Comparison of ENCODE assay signal across 7 cellular contexts in genomic region chr20:57596998-57597939, GRCh38. TPM values are rescaled to one million over a fixed set of nuclear protein-coding genes. Genes with fewer than 3 reads are reported as not detected.
DNase-seq lines count a peak whose midpoint lies in the region; ATAC-seq and TF ChIP-seq lines count a peak whose summit lies in the region.

No MANE protein-coding gene starts in this region.

- ATAC-seq in HG03354 (IDR thresholded peaks at IDR 0.05; ENCODE audit: poor library complexity, severe bottlenecking, unreplicated experiment): peak; percentile 73

- peaks cover 30% of the 10 kb centered on the region for H3K4me1 Mint-ChIP-seq in type B pancreatic cell (ENCODE audit: unreplicated experiment)

- no peak overlapping the region for H3K27ac ChIP-seq in ovary

- peaks cover 14% of the 10 kb centered on the region for H3K27me3 Mint-ChIP-seq in type B pancreatic cell

- DNase-seq in RPMI7951 (ENCODE audit: low read depth): peak; percentile 69
- peak; percentile 59 for DNase-seq in activated effector memory CD4-positive, alpha-beta T cell treated with Interleukin-2 at 50 U/mL for 16 hours
- DNase-seq in foreskin melanocyte: peak; percentile 16
- DNase-seq in ovary: peak; percentile 56 to 85 (median 75)
- DNase-seq in type B pancreatic cell (ENCODE audit: extremely low spot score, unreplicated experiment): peak; percentile 83

- no peaks in the 10 kb centered on the region for H3K27me3 ChIP-seq in ovary

- no peaks in the 10 kb centered on the region for H3K36me3 ChIP-seq in ovary

- no peak overlapping the region for H3K4me3 ChIP-seq in ovary

- peak; percentile 78 for TF ChIP-seq CTCF in GM12872 (IDR thresholded peaks at IDR 0.05; ENCODE audit: insufficient read depth, low read depth, low read length)
- peak; percentile 89 to 95 (median 92) for TF ChIP-seq CTCF in ovary (IDR thresholded peaks at IDR 0.05)
- TF ChIP-seq CTCF in type B pancreatic cell (conservative IDR thresholded peaks at IDR 0.05): peak; percentile 98

- H3K36me3 Mint-ChIP-seq in type B pancreatic cell: no peaks in the 10 kb centered on the region

- H3K4me3 Mint-ChIP-seq in type B pancreatic cell: no peak overlapping the region

- peaks cover 2% of the 10 kb centered on the region for H3K4me1 ChIP-seq in ovary (ENCODE audit: insufficient read depth)

- H3K9me3 Mint-ChIP-seq in type B pancreatic cell: no peaks in the 10 kb centered on the region

- no peak overlapping the region for H3K27ac Mint-ChIP-seq in type B pancreatic cell

- intact Hi-C loops in ovary (cut with DNase I): loop anchor here (1.0 to 10.0 kb wide), 5 partner anchors 202 to 614 kb away; partner anchors contain the start of gene RBM38 (in 1 of the 4)

- no peaks in the 10 kb centered on the region for H3K9me3 ChIP-seq in ovary

- WGBS in ovary, 3 donors: 18 to 43% (median 30%) methylated on average over 19 to 39 of the region's 39 CpGs

- TF ChIP-seq EP300 in ovary (IDR thresholded peaks at IDR 0.05): no peak

- TF ChIP-seq POLR2A in ovary (IDR thresholded peaks at IDR 0.05): no peak

RNA-seq across cellular contexts. Expression of gene ZBP1, which starts 23.0 kb away (rescaled TPM):
- not detected in 2 replicates for total RNA-seq in RPMI7951 (2014; rRNA removed; shearing (Covaris generic))
- total RNA-seq in ovary (under 1 TPM in 3 of 7 donors, not detected in 4; 0.23 to 0.50 (median 0.24) TPM), type B pancreatic cell (ENCODE audit: low replicate concordance) (not detected in 2 replicates)
- polyA plus RNA-seq in ovary: under 1 TPM; 0.12 to 0.92 TPM

RNA-seq across cellular contexts. Expression of gene PCK1, which starts 36.4 kb away (rescaled TPM):
- not detected in 2 replicates for total RNA-seq in RPMI7951 (2014; rRNA removed; shearing (Covaris generic))
- total RNA-seq in ovary (100 to 1,000 TPM in 1 of 7 donors, 1 to 10 TPM in 4, under 1 TPM in 2; 0.47 to 133 (median 2.0) TPM), type B pancreatic cell (ENCODE audit: low replicate concordance) (2.3 and 4.7 TPM in 2 replicates)
- under 1 TPM; 0.30 to 0.54 TPM for polyA plus RNA-seq in ovary

Comparison
In these comparisons a context has a peak if more than half of its experiments do, and no peak if none do; other contexts are left out.
1. DNase-seq: peak in every context shown above with its lines; median percentile 83 in type B pancreatic cell; 75 in ovary; 69 in RPMI7951; 59 in activated effector memory CD4-positive, alpha-beta T cell treated with Interleukin-2 at 50 U/mL for 16 hours; 16 in foreskin melanocyte.